Comparison of ENCODE assay signal across 27 cellular contexts in the genomic region with DNA sequence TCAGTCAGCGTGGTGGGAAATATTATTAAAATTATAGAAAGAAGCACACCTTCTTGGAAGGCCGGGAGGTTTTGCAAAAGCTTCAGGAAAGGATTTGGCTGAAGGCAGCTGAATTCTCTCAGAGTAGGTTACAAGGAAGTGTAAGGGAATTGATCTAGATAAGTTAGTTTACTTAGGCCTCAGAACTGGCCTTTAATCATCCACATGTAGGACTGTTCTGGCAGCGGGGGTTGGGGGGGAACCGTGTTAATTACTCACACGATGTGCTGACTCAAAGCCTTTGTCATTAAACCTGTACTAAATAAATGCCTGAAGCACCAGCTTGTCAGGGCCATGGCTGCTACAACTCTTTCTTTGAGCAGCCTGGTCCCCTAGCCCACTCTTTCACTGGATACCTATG. TPM values are rescaled to one million over a fixed set of nuclear protein-coding genes. Genes with fewer than 3 reads are reported as not detected.
"Had no signal": no experiment of that assay in that cellular context is flagged by ENCODE, and none has a peak within 500 bp of the region (broad histone marks: within the 10 kb centered on the region; RNA-seq: fewer than 3 reads in every experiment).

No MANE protein-coding gene starts in this region.

- H3K4me3 ChIP-seq: heart left ventricle, prostate gland, right lobe of liver, spleen, testis, tibial nerve, upper lobe of right lung, vagina had no signal

- DNase-seq: dermis blood vessel endothelial cell; heart left ventricle; hypothalamus; kidney glomerular epithelial cell; mesendoderm; naive B cell; nephron progenitor cell; right lobe of liver; spleen; stimulated activated CD4-positive, alpha-beta T cell treated with anti-CD3 and anti-CD28 coated beads, Interleukin-15, amount 100 ng/mL, for 24 hours; stimulated activated CD4-positive, alpha-beta T cell treated with anti-CD3 and anti-CD28 coated beads, Interleukin-2, amount 100 ng/mL, for 24 hours; stimulated activated CD4-positive, alpha-beta T cell treated with anti-CD3 and anti-CD28 coated beads, Interleukin-4, amount 100 ng/mL, for 4 hours; stimulated activated naive B cell treated with anti-CD40 and anti-IgM and Interleukin-4, amounts not matched to agents 10 μg/mL and 1 μg/mL and 100 μg/mL, for 72 hours; stimulated activated naive CD8-positive, alpha-beta T cell treated with anti-CD3 and anti-CD28 coated beads, Interleukin-15, amount 100 ng/mL, for 72 hours; testis; upper lobe of right lung had no signal

- H3K27me3 Mint-ChIP-seq: naive B cell; stimulated activated naive B cell treated with anti-CD40 and anti-IgM and Interleukin-4, amounts not matched to agents 10 μg/mL and 1 μg/mL and 100 μg/mL, for 72 hours; stimulated activated naive CD8-positive, alpha-beta T cell treated with anti-CD3 and anti-CD28 coated beads, Interleukin-15, amount 100 ng/mL, for 72 hours had no signal

- H3K4me3 Mint-ChIP-seq: naive B cell; nephron progenitor cell; stimulated activated naive B cell treated with anti-CD40 and anti-IgM and Interleukin-4, amounts not matched to agents 10 μg/mL and 1 μg/mL and 100 μg/mL, for 72 hours; stimulated activated naive CD8-positive, alpha-beta T cell treated with anti-CD3 and anti-CD28 coated beads, Interleukin-15, amount 100 ng/mL, for 72 hours had no signal

- H3K9me3 Mint-ChIP-seq: stimulated activated naive CD8-positive, alpha-beta T cell treated with anti-CD3 and anti-CD28 coated beads, Interleukin-15, amount 100 ng/mL, for 72 hours had no signal

- H3K4me1 Mint-ChIP-seq: naive B cell; nephron progenitor cell; stimulated activated naive B cell treated with anti-CD40 and anti-IgM and Interleukin-4, amounts not matched to agents 10 μg/mL and 1 μg/mL and 100 μg/mL, for 72 hours; stimulated activated naive CD8-positive, alpha-beta T cell treated with anti-CD3 and anti-CD28 coated beads, Interleukin-15, amount 100 ng/mL, for 72 hours had no signal

- H3K36me3 Mint-ChIP-seq: naive B cell had no signal

- H3K27ac Mint-ChIP-seq: nephron progenitor cell; stimulated activated naive B cell treated with anti-CD40 and anti-IgM and Interleukin-4, amounts not matched to agents 10 μg/mL and 1 μg/mL and 100 μg/mL, for 72 hours; stimulated activated naive CD8-positive, alpha-beta T cell treated with anti-CD3 and anti-CD28 coated beads, Interleukin-15, amount 100 ng/mL, for 72 hours had no signal

- ATAC-seq: esophagus mucosa; heart left ventricle; right lobe of liver; stimulated activated naive B cell treated with anti-CD40 and anti-IgM and Interleukin-4, amounts not matched to agents 10 μg/mL and 1 μg/mL and 100 μg/mL, for 72 hours; stimulated activated naive CD8-positive, alpha-beta T cell treated with anti-CD3 and anti-CD28 coated beads, Interleukin-15, amount 100 ng/mL, for 72 hours; upper lobe of right lung had no signal

RNA-seq across cellular contexts. Expression of a gene that starts 12.8 kb away (rescaled TPM):
- total RNA-seq: dermis blood vessel endothelial cell, esophagus mucosa, fibroblast of lung, glomerular endothelial cell, liver, lung microvascular endothelial cell, omental fat pad, prostate gland, renal cortical epithelial cell, right lobe of liver, spleen, subcutaneous adipose tissue, tibial nerve, upper lobe of right lung, vagina had no signal
